ENCODE assay signal across 8 cellular contexts in genomic region chr3:115147329-115148141, GRCh38. TPM values are rescaled to one million over a fixed set of nuclear protein-coding genes. Genes with fewer than 3 reads are reported as not detected.
DNase-seq lines count a peak whose midpoint lies in the region; ATAC-seq, FAIRE-seq and TF ChIP-seq lines count a peak whose summit lies in the region.

No MANE protein-coding gene starts in this region.

- peaks cover 6% of the 10 kb centered on the region for H3K4me1 ChIP-seq in keratinocyte (ENCODE audit: control insufficient read depth, extremely low read depth, insufficient read depth, low read length)

- TF ChIP-seq POLR2A in GM19099 (IDR thresholded peaks at IDR 0.05; ENCODE audit: extremely low read depth, insufficient read length, low read depth), result peak; percentile 62

- dilution Hi-C loops in keratinocyte (cut with MboI; ENCODE audit: extremely low pct_ligation_motif_present, low sequenced_read_pairs), result no loop called here

- DNase-seq in AML-193 (lab: John Stamatoyannopoulos, UW) (peak; percentile 100), NCI-H446 treated with DMSO at 0.1 percent for 48 hours (lab: John Stamatoyannopoulos, UW) (peak; percentile 100), chondrocyte (ENCODE audit: low spot score) (peak; percentile 98), keratinocyte (ENCODE audit: low read depth, low spot score) (peak; percentile 91)
- DNase-seq in activated CD4-positive, alpha-beta T cell treated with anti-CD3 and anti-CD28 coated beads for 24 hours (ENCODE audit: low read depth in 2 of 2), result peak; percentile 86 to 95
- DNase-seq in stimulated activated CD4-positive, alpha-beta T cell treated with anti-CD3 and anti-CD28 coated beads, Interleukin-12 subunit alpha, Interleukin-12 subunit beta, amount 100 ng/mL, for 48 hours (ENCODE audit: low read depth in 2 of 3, low spot score in 1 of 3), result peak; percentile 90 to 98 (median 93)

- H3K4me3 ChIP-seq in keratinocyte (ENCODE audit: control insufficient read depth in 2 of 3, extremely low read depth in 1 of 3, insufficient read depth in 2 of 3, low read depth in 1 of 3, low read length in 3 of 3), result peak overlapping the region; percentile 76 to 84 (median 76)

- H3K79me2 ChIP-seq in keratinocyte (ENCODE audit: control insufficient read depth, insufficient read depth, low read length), result no peaks in the 10 kb centered on the region

- no peaks in the 10 kb centered on the region for H3K27me3 Mint-ChIP-seq in chondrocyte (ENCODE audit: low read depth)

- no peaks in the 10 kb centered on the region for H3K9me1 ChIP-seq in keratinocyte (ENCODE audit: control insufficient read depth, extremely low read depth, insufficient read depth, low read length)

- H3K4me2 ChIP-seq in keratinocyte (ENCODE audit: control insufficient read depth, extremely low read depth, insufficient read depth, low read depth, low read length), result peak overlapping the region; percentile 82

- no peaks in the 10 kb centered on the region for H3K36me3 ChIP-seq in keratinocyte (ENCODE audit: control insufficient read depth in 2 of 2, extremely low read depth in 1 of 2, insufficient read depth in 2 of 2, low read length in 2 of 2)

- no peaks in the 10 kb centered on the region for H3K27me3 ChIP-seq in keratinocyte (ENCODE audit: control insufficient read depth, extremely low read depth, insufficient read depth, low read length)

- peak overlapping the region; percentile 96 for H3K27ac Mint-ChIP-seq in chondrocyte (ENCODE audit: unreplicated experiment)

- H4K20me1 ChIP-seq in keratinocyte (ENCODE audit: control insufficient read depth, extremely low read depth, insufficient read depth, low read length), result no peaks in the 10 kb centered on the region

- H3K9ac ChIP-seq in keratinocyte (ENCODE audit: control insufficient read depth, extremely low read depth, insufficient read depth, low read length), result peak overlapping the region; percentile 84

- peaks cover 12% of the 10 kb centered on the region for H3K4me1 Mint-ChIP-seq in chondrocyte (ENCODE audit: low read depth)

- ATAC-seq in HG03378 (IDR thresholded peaks at IDR 0.05; ENCODE audit: unreplicated experiment), result peak; percentile 83

- no peak for TF ChIP-seq CTCF in chondrocyte (IDR thresholded peaks at IDR 0.05)
- TF ChIP-seq CTCF in keratinocyte (optimal IDR thresholded peaks at IDR 0.05 in 1 of 3, IDR thresholded peaks at IDR 0.05 in 1 of 3, conservative IDR thresholded peaks at IDR 0.05 in 1 of 3; ENCODE audit: extremely low read depth in 1 of 3, insufficient read depth in 2 of 3, low read length in 3 of 3), result no peak

- H3K27ac ChIP-seq in keratinocyte (ENCODE audit: control insufficient read depth, insufficient read depth, low read length), result peak overlapping the region; percentile 92

- FAIRE-seq in keratinocyte (lab: Jason Lieb, UNC), result peak; percentile 95

- H3K36me3 Mint-ChIP-seq in chondrocyte (ENCODE audit: low read depth), result no peaks in the 10 kb centered on the region

- peak overlapping the region; percentile 94 for H3K4me3 Mint-ChIP-seq in chondrocyte (ENCODE audit: unreplicated experiment)

- H3K9me3 Mint-ChIP-seq in chondrocyte (ENCODE audit: low read depth), result peaks cover 3% of the 10 kb centered on the region

- H2AFZ ChIP-seq in keratinocyte (ENCODE audit: control insufficient read depth, low read length), result peak overlapping the region; percentile 88

- no peaks in the 10 kb centered on the region for H3K9me3 ChIP-seq in keratinocyte (ENCODE audit: control insufficient read depth, low read depth, low read length)

RNA-seq across cellular contexts. Expression of gene ZBTB20, which starts 0.4 kb away (rescaled TPM):
- 12.2 to 24.5 TPM (median 15.5 TPM) in 3 replicates for total RNA-seq in chondrocyte
- 0.32 to 0.52 TPM (median 0.35 TPM) in 3 replicates for polyA plus RNA-seq in keratinocyte
- polyA plus RNA-seq in keratinocyte (2011; ENCODE audit: low read depth), result 1.9 TPM
- polyA plus RNA-seq in keratinocyte (2011; cell fraction: cytosol; rRNA removed), result 0.18 and 0.29 TPM in 2 replicates
- 1.9 and 2.2 TPM in 2 replicates for polyA plus RNA-seq in keratinocyte (2011; cell fraction: nucleus; rRNA removed)
- polyA plus RNA-seq in keratinocyte (2012; ENCODE audit: low replicate concordance), result 0.17 and 1.8 TPM in 2 replicates
- polyA minus RNA-seq in keratinocyte, result 2.6 to 12.1 TPM (median 9.7 TPM) in 3 replicates
- polyA minus RNA-seq in keratinocyte (2011; cell fraction: cytosol; rRNA and poly(A)+ RNA removed), result 4.4 TPM
- polyA minus RNA-seq in keratinocyte (2011; cell fraction: nucleus; rRNA and poly(A)+ RNA removed), result 10.9 and 24.0 TPM in 2 replicates

Comparison
In these comparisons a context has a peak if more than half of its experiments do, and no peak if none do; other contexts are left out.
1. Peak in every context shown above with its lines: DNase-seq, ATAC-seq, H3K4me3 ChIP-seq and H3K27ac ChIP-seq.